Comparison of ENCODE assay signal across 1 cellular context in genomic region chr3:58180099-58180880, GRCh38.
A peak's percentile ranks its signal among the peaks of the same experiment; 100 is the strongest.
TF ChIP-seq lines count a peak whose summit lies in the region.

No MANE protein-coding gene starts in this region.

TF ChIP-seq in GM12878, 131 proteins besides CTCF, POLR2A, EP300 and RAD21:
- TF ChIP-seq, protein P1, sequence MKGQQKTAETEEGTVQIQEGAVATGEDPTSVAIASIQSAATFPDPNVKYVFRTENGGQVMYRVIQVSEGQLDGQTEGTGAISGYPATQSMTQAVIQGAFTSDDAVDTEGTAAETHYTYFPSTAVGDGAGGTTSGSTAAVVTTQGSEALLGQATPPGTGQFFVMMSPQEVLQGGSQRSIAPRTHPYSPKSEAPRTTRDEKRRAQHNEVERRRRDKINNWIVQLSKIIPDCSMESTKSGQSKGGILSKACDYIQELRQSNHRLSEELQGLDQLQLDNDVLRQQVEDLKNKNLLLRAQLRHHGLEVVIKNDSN (IDR thresholded peaks at IDR 0.05; ENCODE audit: borderline replicate concordance, extremely low read length, insufficient read depth, low read depth, low read length): peak; percentile 5
- TF ChIP-seq SIN3A (IDR thresholded peaks at IDR 0.05; ENCODE audit: low read depth, low read length): no peak
- no peak for TF ChIP-seq RELB (IDR thresholded peaks at IDR 0.05; ENCODE audit: low read depth)
- TF ChIP-seq EZH2 (IDR thresholded peaks at IDR 0.05; ENCODE audit: borderline replicate concordance, control insufficient read depth, low read depth, low read length): no peak
